Comparison of ENCODE assay signal across 1 cellular context in genomic region chr5:61202213-61202612, GRCh38.
TF ChIP-seq lines count a peak whose summit lies in the region.

No MANE protein-coding gene starts in this region.

TF ChIP-seq in GM12878, 131 proteins besides CTCF, POLR2A, EP300 and RAD21 (continued from another document):
- no peak for TF ChIP-seq CUX1 (IDR thresholded peaks at IDR 0.05; ENCODE audit: insufficient replicate concordance, low read depth, low read length)
- peak; percentile 84; the same call in 1 of the 2 replicates for TF ChIP-seq FOXM1 (IDR thresholded peaks at IDR 0.05; ENCODE audit: low read depth, low read length)
- TF ChIP-seq PBX3 (IDR thresholded peaks at IDR 0.05; ENCODE audit: insufficient replicate concordance, low read depth, low read length) = no peak
- TF ChIP-seq GABPA (IDR thresholded peaks at IDR 0.05; ENCODE audit: low read depth) = peak; percentile 26; the same call in 1 of the 2 replicates
- TF ChIP-seq JUND (IDR thresholded peaks at IDR 0.05; ENCODE audit: low read depth, low read length) = peak; percentile 62; the same call in 1 of the 2 replicates
- TF ChIP-seq TCF12 (IDR thresholded peaks at IDR 0.05; ENCODE audit: low read depth, low read length) = peak; percentile 42; the same call in 1 of the 2 replicates
- peak; percentile 83 for TF ChIP-seq BMI1 (IDR thresholded peaks at IDR 0.05; ENCODE audit: borderline replicate concordance)
- peak; percentile 99 for TF ChIP-seq MTA2 (IDR thresholded peaks at IDR 0.05; ENCODE audit: low read depth)
- TF ChIP-seq RUNX3 (IDR thresholded peaks at IDR 0.05; ENCODE audit: low read length) = peak; percentile 88
